In the genomic region with DNA sequence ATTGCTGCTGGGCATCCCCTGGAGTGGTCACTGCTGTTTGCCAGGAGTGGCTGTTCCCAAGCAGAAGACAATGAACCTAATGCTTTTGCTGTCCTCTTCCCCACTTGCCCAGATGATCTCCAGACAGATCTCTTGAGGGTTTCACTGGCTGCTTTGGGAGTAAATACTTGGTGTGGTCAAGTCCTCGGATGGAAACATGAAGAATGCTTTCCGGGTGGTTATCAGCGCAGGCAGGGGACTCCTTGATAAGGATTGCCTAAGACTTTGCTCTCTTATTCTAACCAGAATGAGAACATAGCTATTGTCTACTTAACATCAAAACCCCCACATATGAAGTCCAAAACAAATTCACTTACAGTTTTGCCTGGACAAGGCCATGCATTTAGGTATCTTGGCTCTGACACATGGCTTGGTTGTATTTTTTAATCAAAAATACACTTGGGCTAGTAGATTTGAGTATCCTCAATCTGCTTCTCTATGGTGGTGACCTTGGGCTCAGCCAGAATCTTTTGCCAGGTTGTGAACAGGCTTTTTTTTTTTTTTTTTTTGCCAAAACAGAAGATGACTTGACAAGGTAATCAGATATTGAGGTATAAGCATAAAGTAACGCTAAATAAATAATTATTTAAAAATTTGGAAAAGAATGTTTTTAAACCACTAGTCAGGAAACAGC, we compare ENCODE assay signal across 21 cellular contexts. TPM values are rescaled to one million over a fixed set of nuclear protein-coding genes. Genes with fewer than 3 reads are reported as not detected.
DNase-seq lines count a peak whose midpoint lies in the region; ATAC-seq and TF ChIP-seq lines count a peak whose summit lies in the region.
"Had no signal": no experiment of that assay in that cellular context is flagged by ENCODE, and none has a peak within 500 bp of the region (broad histone marks: within the 10 kb centered on the region; RNA-seq: fewer than 3 reads in every experiment).

No MANE protein-coding gene starts in this region.

- peak overlapping the region; percentile 84; the same call in 1 of the 2 replicates for H3K27ac ChIP-seq in DOHH2 (ENCODE audit: low read depth, low read length)
- H3K27ac ChIP-seq in OCI-LY7 (ENCODE audit: low read depth, low read length, poor library complexity, severe bottlenecking) = no peak overlapping the region
- peak overlapping the region in 1 of 4 donors; percentile 38 for H3K27ac ChIP-seq in body of pancreas
- H3K27ac ChIP-seq: SJSA1 had no signal

- no peak for TF ChIP-seq POLR2A in body of pancreas (IDR thresholded peaks at IDR 0.05)

- WGBS in body of pancreas, 2 donors = 24 to 47% methylated on average over 4 of the region's 4 CpGs

- H3K4me1 ChIP-seq in DOHH2 (ENCODE audit: control insufficient read depth, low read length) = peaks cover 98% of the 10 kb centered on the region
- H3K4me1 ChIP-seq in OCI-LY7 (ENCODE audit: insufficient read depth, low read length, poor library complexity, severe bottlenecking) = no peaks in the 10 kb centered on the region
- no peaks in the 10 kb centered on the region for H3K4me1 ChIP-seq in body of pancreas
- H3K4me1 ChIP-seq: BE2C, SJSA1 had no signal

- H3K36me3 ChIP-seq in DOHH2 (ENCODE audit: control insufficient read depth, low read length) (no peaks in the 10 kb centered on the region; the same call in 1 of the 2 replicates), OCI-LY7 (ENCODE audit: insufficient read depth, low read length) (no peaks in the 10 kb centered on the region), body of pancreas (replicated peaks in 1 of 2; ENCODE audit: insufficient read depth in 1 of 2, low read depth in 2 of 2) (no peaks in the 10 kb centered on the region)
- H3K36me3 ChIP-seq: BE2C, SJSA1 had no signal

- H3K27ac Mint-ChIP-seq in nephron (peak overlapping the region in 2 of 3 experiments; percentile 50 to 76), osteocyte (ENCODE audit: unreplicated experiment) (no peak overlapping the region)
- H3K27ac Mint-ChIP-seq: CD4-positive, alpha-beta memory T cell had no signal

- CTCF ChIA-PET in OCI-LY7 (lab: Charles Lee; ENCODE audit: unreplicated experiment) = no interaction called here

- H3K79me2 ChIP-seq in DOHH2 (ENCODE audit: control insufficient read depth, low read length) = peaks cover 19% of the 10 kb centered on the region
- H3K79me2 ChIP-seq in OCI-LY7 (ENCODE audit: insufficient read depth, low read depth, low read length) = no peaks in the 10 kb centered on the region

- BruUV-seq in OCI-LY7 (replicated peaks; lab: Mats Ljungman, UMichigan) = no TSS peak

- intact Hi-C loops in OCI-LY7 (cut with micrococcal nuclease; ENCODE audit: unreplicated experiment) = no loop called here
- intact Hi-C loops in body of pancreas (cut with DNase I) = no loop called here

- H2AFZ ChIP-seq in OCI-LY7 (ENCODE audit: low read length) = no peak overlapping the region

- H3K9me3 Mint-ChIP-seq in nephron (peaks cover 4% of the 10 kb centered on the region), osteocyte (ENCODE audit: unreplicated experiment) (no peaks in the 10 kb centered on the region)

- H3K27me3 ChIP-seq in DOHH2 (ENCODE audit: control insufficient read depth, low read length) (no peaks in the 10 kb centered on the region), body of pancreas (no peaks in the 10 kb centered on the region)
- H3K27me3 ChIP-seq: BE2C, SJSA1 had no signal

- H3F3A ChIP-seq in DOHH2 (ENCODE audit: control insufficient read depth, insufficient read depth) = peaks cover 27% of the 10 kb centered on the region

- H4K20me1 ChIP-seq in DOHH2 (ENCODE audit: control insufficient read depth, insufficient read depth, low read depth, low read length) (no peaks in the 10 kb centered on the region), OCI-LY7 (ENCODE audit: insufficient read depth, low read length) (no peaks in the 10 kb centered on the region)

- H3K27me3 Mint-ChIP-seq in nephron (ENCODE audit: low read depth) = peaks cover 9% of the 10 kb centered on the region
- H3K27me3 Mint-ChIP-seq in osteocyte (ENCODE audit: unreplicated experiment) = peaks cover 2% of the 10 kb centered on the region
- H3K27me3 Mint-ChIP-seq: CD4-positive, alpha-beta memory T cell had no signal

- H3K9me2 ChIP-seq in DOHH2 (replicated peaks; ENCODE audit: control insufficient read depth, low read length) (no peaks in the 10 kb centered on the region), OCI-LY7 (ENCODE audit: insufficient read depth, low read length) (no peaks in the 10 kb centered on the region)

- no peaks in the 10 kb centered on the region for H3K36me3 Mint-ChIP-seq in nephron (ENCODE audit: low read depth)
- H3K36me3 Mint-ChIP-seq in osteocyte (ENCODE audit: unreplicated experiment) = no peaks in the 10 kb centered on the region
- H3K36me3 Mint-ChIP-seq: CD4-positive, alpha-beta memory T cell had no signal

- POLR2A ChIA-PET in OCI-LY7 (lab: Charles Lee) = interaction anchor here (0.9 kb wide), 1 partner anchor 314 kb away, joined by 3 read pairs; no protein-coding TSS in a partner anchor

- H3K9me3 ChIP-seq in DOHH2 (ENCODE audit: control insufficient read depth, insufficient read depth, low read length) = no peaks in the 10 kb centered on the region
- H3K9me3 ChIP-seq in OCI-LY7 (ENCODE audit: low read length) = no peaks in the 10 kb centered on the region
- H3K9me3 ChIP-seq in body of pancreas = no peaks in the 10 kb centered on the region
- H3K9me3 ChIP-seq: BE2C, SJSA1 had no signal

- TF ChIP-seq CTCF in DOHH2 (IDR thresholded peaks at IDR 0.05; ENCODE audit: low read depth, low read length, poor library complexity, severe bottlenecking) (no peak), OCI-LY7 (conservative IDR thresholded peaks at IDR 0.05; ENCODE audit: low read length) (no peak), body of pancreas (IDR thresholded peaks at IDR 0.05) (no peak), nephron (IDR thresholded peaks at IDR 0.05; ENCODE audit: unreplicated experiment in 3 of 3) (no peak), osteocyte (IDR thresholded peaks at IDR 0.05) (no peak)

- H3K4me2 ChIP-seq in DOHH2 (ENCODE audit: low read length) (peak overlapping the region; percentile 96), OCI-LY7 (ENCODE audit: low read length) (peak overlapping the region; percentile 44; the same call in 1 of the 2 replicates)

- peak; percentile 40 for ATAC-seq in body of pancreas
- ATAC-seq: HepG2 had no signal

- no peak for DNase-seq in OCI-LY7 (ENCODE audit: low spot score)
- DNase-seq in body of pancreas = no peak
- no peak for DNase-seq in osteocyte (ENCODE audit: extremely low spot score, unreplicated experiment)
- DNase-seq in COLO829 (ENCODE audit: low spot score) = no peak
- no peak for DNase-seq in NCI-H345 (lab: John Stamatoyannopoulos, UW)
- DNase-seq in DMS114 treated with DMSO at 0.1 percent for 48 hours (lab: John Stamatoyannopoulos, UW; ENCODE audit: unreplicated experiment) = no peak
- DNase-seq: 8988T; BE2C; CD4-positive, alpha-beta memory T cell; GOT3; Kasumi-1; MM.1S; NCI-H1105; NCI-H1694 treated with DMSO at 0.1 percent for 48 hours; NK-92 treated with Interleukin-12 subunit alpha and Interleukin-12 subunit beta, amount 100 ng/mL, for 24 hours; SW 1271 had no signal

- H3K4me3 Mint-ChIP-seq in nephron (no peak overlapping the region), osteocyte (ENCODE audit: unreplicated experiment) (no peak overlapping the region)
- H3K4me3 Mint-ChIP-seq: CD4-positive, alpha-beta memory T cell had no signal

- H3K4me1 Mint-ChIP-seq in nephron (peaks cover 32% of the 10 kb centered on the region), osteocyte (ENCODE audit: unreplicated experiment) (no peaks in the 10 kb centered on the region)
- H3K4me1 Mint-ChIP-seq: CD4-positive, alpha-beta memory T cell had no signal

- peak overlapping the region; percentile 78 for H3K4me3 ChIP-seq in DOHH2 (ENCODE audit: low read length)
- H3K4me3 ChIP-seq in OCI-LY7 (ENCODE audit: low read depth, low read length, poor library complexity, severe bottlenecking) = no peak overlapping the region
- no peak overlapping the region for H3K4me3 ChIP-seq in body of pancreas
- H3K4me3 ChIP-seq: SJSA1 had no signal

RNA-seq across cellular contexts. Expression of gene MYO3B, which starts 34.8 kb away (rescaled TPM):
- not detected in 2 replicates for total RNA-seq in OCI-LY7 (2014; rRNA removed; shearing (Covaris generic))
- total RNA-seq in OCI-LY7 (2022) = not detected in 2 replicates
- 1 to 10 TPM; 2.0 to 4.7 TPM for total RNA-seq in body of pancreas
- not detected in 2 replicates for total RNA-seq in osteocyte
- total RNA-seq: CD4-positive, alpha-beta memory T cell; Daoy; HepG2; SJSA1 had no signal
